In the genomic region with DNA sequence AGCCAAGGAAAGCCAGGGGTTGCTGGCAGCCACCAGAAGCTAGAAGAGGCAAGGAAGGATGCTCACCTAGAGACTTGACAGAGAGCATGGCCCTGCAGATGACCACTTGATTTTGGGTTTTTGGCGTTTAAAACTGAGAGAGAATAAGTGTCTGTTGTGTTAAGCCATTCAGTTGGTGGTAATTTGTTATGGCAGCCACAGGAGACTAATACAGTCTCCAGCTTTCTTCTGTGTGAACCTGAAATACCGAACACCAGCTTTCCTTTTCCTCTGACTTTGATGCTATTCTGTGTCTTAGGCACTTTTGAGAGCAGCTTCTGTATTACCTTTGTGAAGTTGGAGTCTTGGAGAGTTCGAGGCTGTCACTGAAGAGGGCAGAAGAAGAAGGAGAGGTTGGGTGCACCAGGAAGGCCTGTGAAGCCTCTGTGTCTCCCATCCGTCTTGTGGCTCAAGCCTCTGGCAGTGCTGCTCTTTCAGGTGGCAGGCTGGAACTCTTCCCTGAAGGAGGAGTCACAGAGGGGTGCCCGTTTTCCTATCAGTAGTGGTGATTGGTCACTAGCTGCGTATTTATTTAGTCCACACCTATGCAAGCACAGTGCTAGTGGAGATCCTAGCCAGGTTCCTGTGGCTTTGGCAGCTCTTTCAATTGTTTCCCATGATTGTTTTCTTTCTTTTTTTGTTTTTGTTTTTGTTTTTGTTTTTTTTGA, we compare ENCODE assay signal across 1 cellular context.
TF ChIP-seq lines count a peak whose summit lies in the region.

No MANE protein-coding gene starts in this region.

TF ChIP-seq in endothelial cell of umbilical vein, 7 proteins besides CTCF, POLR2A, EP300 and RAD21:
- TF ChIP-seq JUN (IDR thresholded peaks at IDR 0.05; ENCODE audit: borderline replicate concordance, insufficient read depth, insufficient read length, low read depth) = no peak
- TF ChIP-seq GATA2 (IDR thresholded peaks at IDR 0.05; ENCODE audit: insufficient read depth, insufficient read length, low read depth, low read length) = no peak
- no peak for TF ChIP-seq EZH2 (IDR thresholded peaks at IDR 0.05; ENCODE audit: borderline replicate concordance, low read depth, low read length, severe bottlenecking)
- TF ChIP-seq POLR2AphosphoS5 (IDR thresholded peaks at IDR 0.05; ENCODE audit: insufficient read depth, low read depth, low read length) = no peak
- no peak for TF ChIP-seq MAX (IDR thresholded peaks at IDR 0.05; ENCODE audit: insufficient read depth, insufficient read length)
- no peak for TF ChIP-seq MYC (IDR thresholded peaks at IDR 0.05; ENCODE audit: low read depth, low read length)
- no peak for TF ChIP-seq FOS (IDR thresholded peaks at IDR 0.05; ENCODE audit: borderline replicate concordance, insufficient read depth, low read length)
